ENCODE assay signal across 20 cellular contexts in genomic region chr20:37205130-37205529, GRCh38. TPM values are rescaled to one million over a fixed set of nuclear protein-coding genes. Genes with fewer than 3 reads are reported as not detected.
DNase-seq lines count a peak whose midpoint lies in the region; ATAC-seq, FAIRE-seq and TF ChIP-seq lines count a peak whose summit lies in the region.
"Had no signal": no experiment of that assay in that cellular context is flagged by ENCODE, and none has a peak within 500 bp of the region (broad histone marks: within the 10 kb centered on the region; RNA-seq: fewer than 3 reads in every experiment).

No MANE protein-coding gene starts in this region.

- H3K27ac ChIP-seq in HepG2 (ENCODE audit: extremely low read length, insufficient read depth, low read length) (no peak overlapping the region), right lobe of liver (no peak overlapping the region), ectodermal cell (ENCODE audit: insufficient read depth, low read depth, low read length, poor library complexity, severe bottlenecking) (peak overlapping the region; percentile 2)
- H3K27ac ChIP-seq: BLaER1 treated with 17β-estradiol and CSF1 and Interleukin-3, amounts not matched to agents 10 nM and 100 nM; GM23248 had no signal

- POLR2A ChIA-PET in HepG2 (lab: Yijun Ruan, JAX) = no interaction called here

- ATAC-seq in HepG2 (no peak), right lobe of liver (no peak), HG03354 (IDR thresholded peaks at IDR 0.05; ENCODE audit: poor library complexity, severe bottlenecking, unreplicated experiment) (no peak)

- no peak overlapping the region for H3K9ac ChIP-seq in HepG2 (ENCODE audit: insufficient read depth, low read depth, low read length)
- H3K9ac ChIP-seq: BLaER1 treated with 17β-estradiol and CSF1 and Interleukin-3, amounts not matched to agents 10 nM and 100 nM; GM23248 had no signal

- H3K36me3 ChIP-seq in HepG2 (replicated peaks in 1 of 2; ENCODE audit: control insufficient read depth in 1 of 2, insufficient read depth in 2 of 2, low read length in 2 of 2) = peaks cover 56 to 97% of the 10 kb centered on the region in 2 experiments
- peaks cover 0 to 93% (median 45%) of the 10 kb centered on the region in 4 donors for H3K36me3 ChIP-seq in right lobe of liver
- peaks cover 27% of the 10 kb centered on the region for H3K36me3 ChIP-seq in ectodermal cell (ENCODE audit: control insufficient read depth, insufficient read depth, low read length)

- TF ChIP-seq CTCF in HepG2 (CRISPR knock-in tag; IDR thresholded peaks at IDR 0.05) (no peak), right lobe of liver (IDR thresholded peaks at IDR 0.05) (no peak)

- H3K9me3 ChIP-seq in HepG2 (ENCODE audit: low read length) (no peaks in the 10 kb centered on the region), right lobe of liver (no peaks in the 10 kb centered on the region), ectodermal cell (ENCODE audit: control insufficient read depth, low read length) (no peaks in the 10 kb centered on the region)
- H3K9me3 ChIP-seq: BLaER1 treated with 17β-estradiol and CSF1 and Interleukin-3, amounts not matched to agents 10 nM and 100 nM had no signal

- BruUV-seq in HepG2 (replicated peaks; lab: Mats Ljungman, UMichigan) = no TSS peak

- CTCF ChIA-PET in HepG2 (lab: Yijun Ruan, JAX; ENCODE audit: low intra/inter-chr PET ratio, low total read pairs) = interaction anchor here (3.8 kb wide), 1 partner anchor 329 kb away, joined by 40 read pairs; no protein-coding TSS in a partner anchor

- no peak for TF ChIP-seq POLR2A in HepG2 (IDR thresholded peaks at IDR 0.05; ENCODE audit: insufficient read depth in 1 of 2, low read depth in 2 of 2, low read length in 2 of 2)
- no peak for TF ChIP-seq POLR2A in right lobe of liver (IDR thresholded peaks at IDR 0.05)

- no peaks in the 10 kb centered on the region for H3K4me1 ChIP-seq in HepG2 (ENCODE audit: insufficient read depth, low read length)
- H3K4me1 ChIP-seq in right lobe of liver = peaks cover 0 to 4% (median 0%) of the 10 kb centered on the region in 4 donors
- peaks cover 16% of the 10 kb centered on the region for H3K4me1 ChIP-seq in ectodermal cell (ENCODE audit: control insufficient read depth, insufficient read depth, low read length)
- H3K4me1 ChIP-seq: BLaER1 treated with 17β-estradiol and CSF1 and Interleukin-3, amounts not matched to agents 10 nM and 100 nM had no signal

- no peak overlapping the region for H2AFZ ChIP-seq in HepG2 (ENCODE audit: low read length)
- H2AFZ ChIP-seq: GM23248 had no signal

- no peak for TF ChIP-seq EP300 in HepG2 (IDR thresholded peaks at IDR 0.05; ENCODE audit: low read depth in 2 of 2, low read length in 2 of 2)
- no peak for TF ChIP-seq EP300 in HepG2 (CRISPR knock-in tag; IDR thresholded peaks at IDR 0.05; ENCODE audit: borderline replicate concordance)

- H3K4me2 ChIP-seq in HepG2 (ENCODE audit: low read depth, low read length) = no peak overlapping the region
- H3K4me2 ChIP-seq: BLaER1 treated with 17β-estradiol and CSF1 and Interleukin-3, amounts not matched to agents 10 nM and 100 nM had no signal

- DNase-seq in HepG2 (ENCODE audit: low spot score) (no peak), right lobe of liver (no peak), renal cortical epithelial cell (ENCODE audit: low read depth) (peak; percentile 17), NCI-H2107 (lab: John Stamatoyannopoulos, UW) (no peak)
- no peak for DNase-seq in central memory CD4-positive, alpha-beta T cell
- DNase-seq: CD8-positive, alpha-beta memory T cell; DMS79 treated with DMSO at 0.1 percent for 48 hours; GM23248; NCI-H2171; NCI-H446; NK-92 treated with Interleukin-12 subunit alpha and Interleukin-12 subunit beta, amount 100 ng/mL, for 24 hours; SHP77 treated with DMSO at 0.1 percent for 48 hours had no signal

- intact Hi-C loops in HepG2 (cut with micrococcal nuclease; ENCODE audit: unreplicated experiment) (no loop called here), right lobe of liver (cut with DNase I) (no loop called here)

- TF ChIP-seq RAD21 in HepG2 (CRISPR knock-in tag; IDR thresholded peaks at IDR 0.05) = no peak

- no peak overlapping the region for H3K4me3 ChIP-seq in HepG2 (replicated peaks in 1 of 3; ENCODE audit: insufficient read depth in 1 of 3, low read depth in 2 of 3, low read length in 3 of 3)
- H3K4me3 ChIP-seq in right lobe of liver = no peak overlapping the region
- no peak overlapping the region for H3K4me3 ChIP-seq in ectodermal cell (ENCODE audit: insufficient read depth, low read depth, low read length)
- H3K4me3 ChIP-seq: BLaER1 treated with 17β-estradiol and CSF1 and Interleukin-3, amounts not matched to agents 10 nM and 100 nM; GM23248 had no signal

- in situ Hi-C loops in HepG2 (cut with HindIII; ENCODE audit: extremely low pct_ligation_motif_present, low pct_unique_long_range_greater_than_20kb) = no loop called here

- no peak for FAIRE-seq in HepG2 (lab: Jason Lieb, UNC)
- FAIRE-seq: A204.1 had no signal

- H4K20me1 ChIP-seq in HepG2 (ENCODE audit: insufficient read depth, low read length) = peaks cover 16% of the 10 kb centered on the region; the same call in 1 of the 2 replicates

- 96% methylated on average over 6 of the region's 6 CpGs for WGBS in HepG2 (ENCODE audit: low lambda C conversion rate)
- WGBS in right lobe of liver (ENCODE audit: insufficient coverage, low coverage, low lambda C conversion rate, missing lambda C conversion rate) = 66% methylated on average over 5 of the region's 6 CpGs
- WGBS in ectodermal cell, 2 experiments = 70 to 74% methylated on average over 5 to 6 of the region's 6 CpGs

- peaks cover 10% of the 10 kb centered on the region for H3K79me2 ChIP-seq in HepG2 (ENCODE audit: insufficient read depth, low read length)

- H3K27me3 ChIP-seq in HepG2 (ENCODE audit: control insufficient read depth in 1 of 2, insufficient read depth in 2 of 2, low read length in 2 of 2) (no peaks in the 10 kb centered on the region), right lobe of liver (no peaks in the 10 kb centered on the region), ectodermal cell (ENCODE audit: control insufficient read depth, insufficient read depth, low read length, poor library complexity, severe bottlenecking) (no peaks in the 10 kb centered on the region)
- H3K27me3 ChIP-seq: BLaER1 treated with 17β-estradiol and CSF1 and Interleukin-3, amounts not matched to agents 10 nM and 100 nM had no signal

RNA-seq across cellular contexts. Expression of gene MROH8, which starts 25.8 kb away (rescaled TPM):
- total RNA-seq in HepG2 (2016; rRNA removed; fragmentation: Illumina TruSeq; extraction: Trizol) (5.5 and 6.1 TPM in 2 replicates), right lobe of liver (1 to 10 TPM; 1.1 to 5.2 (median 2.2) TPM), renal cortical epithelial cell (1.1 and 1.2 TPM in 2 replicates)
- 3.0 TPM in 2 replicates for total RNA-seq in HepG2 (2016; cell fraction: cytosol; rRNA removed; fragmentation: Illumina TruSeq; extraction: Trizol; ENCODE audit: low read depth)
- total RNA-seq in HepG2 (2016; cell fraction: insoluble cytoplasmic fraction; rRNA removed; fragmentation: Illumina TruSeq; extraction: Trizol) = 5.5 TPM in 2 replicates
- total RNA-seq in HepG2 (2016; cell fraction: membrane; rRNA removed; fragmentation: Illumina TruSeq; extraction: Trizol) = 3.6 and 4.2 TPM in 2 replicates
- 5.8 and 6.6 TPM in 2 replicates for total RNA-seq in HepG2 (2016; cell fraction: nucleus; rRNA removed; fragmentation: Illumina TruSeq; extraction: Trizol)
- 2.6 and 3.1 TPM in 2 replicates for polyA plus RNA-seq in HepG2 (2011; rRNA removed)
- 2.7 and 3.2 TPM in 2 replicates for polyA plus RNA-seq in HepG2 (2011; cell fraction: cytosol; rRNA removed)
- 4.4 and 5.1 TPM in 2 replicates for polyA plus RNA-seq in HepG2 (2011; cell fraction: nucleus; rRNA removed)
- polyA plus RNA-seq in HepG2 (2012) = 4.1 and 4.8 TPM in 2 replicates
- 1.9 and 2.2 TPM in 2 replicates for polyA plus RNA-seq in HepG2 (2016; cell fraction: cytosol; fragmentation: Illumina TruSeq; extraction: Trizol; ENCODE audit: low read depth)
- polyA plus RNA-seq in HepG2 (2016; cell fraction: insoluble cytoplasmic fraction; fragmentation: Illumina TruSeq; extraction: Trizol; ENCODE audit: low read depth) = 5.6 and 6.7 TPM in 2 replicates
- polyA plus RNA-seq in HepG2 (2016; cell fraction: membrane; fragmentation: Illumina TruSeq; extraction: Trizol; ENCODE audit: low read depth) = 3.7 and 4.5 TPM in 2 replicates
- polyA plus RNA-seq in HepG2 (2016; cell fraction: nucleus; fragmentation: Illumina TruSeq; extraction: Trizol; ENCODE audit: insufficient read depth, low read depth) = 5.9 and 6.7 TPM in 2 replicates
- polyA minus RNA-seq in HepG2 (2011; rRNA and poly(A)+ RNA removed; ENCODE audit: low replicate concordance) = 0.77 and 2.5 TPM in 2 replicates
- polyA minus RNA-seq in HepG2 (2011; cell fraction: cytosol; rRNA and poly(A)+ RNA removed) = 0.62 and 1.6 TPM in 2 replicates
- 7.2 and 10.6 TPM in 2 replicates for polyA minus RNA-seq in HepG2 (2011; cell fraction: nucleus; rRNA and poly(A)+ RNA removed)
- 3.3 TPM for polyA plus RNA-seq in ectodermal cell (2013, experiment 1 of 4)
- polyA plus RNA-seq in ectodermal cell (2013, experiment 2 of 4) = 2.9 TPM
- polyA plus RNA-seq in ectodermal cell (2013, experiment 3 of 4) = 2.8 TPM
- 3.6 TPM for polyA plus RNA-seq in ectodermal cell (2013, experiment 4 of 4)
- total RNA-seq: HT-29 had no signal

RNA-seq across cellular contexts. Expression of gene RPN2, which starts 26.0 kb away (rescaled TPM):
- 284 and 587 TPM in 2 replicates for total RNA-seq in HepG2 (2016; rRNA removed; fragmentation: Illumina TruSeq; extraction: Trizol)
- total RNA-seq in HepG2 (2016; cell fraction: cytosol; rRNA removed; fragmentation: Illumina TruSeq; extraction: Trizol; ENCODE audit: low read depth) = 65.3 and 71.8 TPM in 2 replicates
- 271 and 578 TPM in 2 replicates for total RNA-seq in HepG2 (2016; cell fraction: insoluble cytoplasmic fraction; rRNA removed; fragmentation: Illumina TruSeq; extraction: Trizol)
- 95.8 and 99.1 TPM in 2 replicates for total RNA-seq in HepG2 (2016; cell fraction: membrane; rRNA removed; fragmentation: Illumina TruSeq; extraction: Trizol)
- 514 and 600 TPM in 2 replicates for total RNA-seq in HepG2 (2016; cell fraction: nucleus; rRNA removed; fragmentation: Illumina TruSeq; extraction: Trizol)
- polyA plus RNA-seq in HepG2 (2011; rRNA removed) = 1,560 and 1,818 TPM in 2 replicates
- polyA plus RNA-seq in HepG2 (2011; cell fraction: cytosol; rRNA removed) = 1,385 TPM in 2 replicates
- 528 and 556 TPM in 2 replicates for polyA plus RNA-seq in HepG2 (2011; cell fraction: nucleus; rRNA removed)
- 566 and 592 TPM in 2 replicates for polyA plus RNA-seq in HepG2 (2012)
- 52.7 and 53.5 TPM in 2 replicates for polyA plus RNA-seq in HepG2 (2016; cell fraction: cytosol; fragmentation: Illumina TruSeq; extraction: Trizol; ENCODE audit: low read depth)
- 324 and 345 TPM in 2 replicates for polyA plus RNA-seq in HepG2 (2016; cell fraction: insoluble cytoplasmic fraction; fragmentation: Illumina TruSeq; extraction: Trizol; ENCODE audit: low read depth)
- polyA plus RNA-seq in HepG2 (2016; cell fraction: membrane; fragmentation: Illumina TruSeq; extraction: Trizol; ENCODE audit: low read depth) = 79.9 and 84.4 TPM in 2 replicates
- polyA plus RNA-seq in HepG2 (2016; cell fraction: nucleus; fragmentation: Illumina TruSeq; extraction: Trizol; ENCODE audit: insufficient read depth, low read depth) = 808 and 883 TPM in 2 replicates
- polyA minus RNA-seq in HepG2 (2011; rRNA and poly(A)+ RNA removed; ENCODE audit: low replicate concordance) = 817 and 1,556 TPM in 2 replicates
- polyA minus RNA-seq in HepG2 (2011; cell fraction: cytosol; rRNA and poly(A)+ RNA removed) = 735 and 849 TPM in 2 replicates
- polyA minus RNA-seq in HepG2 (2011; cell fraction: nucleus; rRNA and poly(A)+ RNA removed) = 241 and 296 TPM in 2 replicates
- 100 to 1,000 TPM in 5 of 6 experiments, 10 to 100 TPM in 1; 91.7 to 188 (median 148) TPM for total RNA-seq in right lobe of liver
- polyA plus RNA-seq in ectodermal cell (2013, experiment 1 of 4) = 273 TPM
- polyA plus RNA-seq in ectodermal cell (2013, experiment 2 of 4) = 269 TPM
- 225 TPM for polyA plus RNA-seq in ectodermal cell (2013, experiment 3 of 4)
- polyA plus RNA-seq in ectodermal cell (2013, experiment 4 of 4) = 233 TPM
- 180 and 272 TPM in 2 replicates for total RNA-seq in renal cortical epithelial cell

RNA-seq across cellular contexts. Expression of gene GHRH, which starts 56.5 kb away (rescaled TPM):
- total RNA-seq in HepG2 (2016; rRNA removed; fragmentation: Illumina TruSeq; extraction: Trizol) (not detected in 2 replicates), right lobe of liver (not detected), renal cortical epithelial cell (not detected in 2 replicates)
- total RNA-seq in HepG2 (2016; cell fraction: cytosol; rRNA removed; fragmentation: Illumina TruSeq; extraction: Trizol; ENCODE audit: low read depth) = not detected in 2 replicates
- total RNA-seq in HepG2 (2016; cell fraction: insoluble cytoplasmic fraction; rRNA removed; fragmentation: Illumina TruSeq; extraction: Trizol) = not detected in 2 replicates
- not detected in 2 replicates for total RNA-seq in HepG2 (2016; cell fraction: membrane; rRNA removed; fragmentation: Illumina TruSeq; extraction: Trizol)
- total RNA-seq in HepG2 (2016; cell fraction: nucleus; rRNA removed; fragmentation: Illumina TruSeq; extraction: Trizol) = not detected in 2 replicates
- polyA plus RNA-seq in HepG2 (2011; rRNA removed) = not detected in 2 replicates
- polyA plus RNA-seq in HepG2 (2011; cell fraction: cytosol; rRNA removed) = not detected in 2 replicates
- polyA plus RNA-seq in HepG2 (2011; cell fraction: nucleus; rRNA removed) = not detected in 2 replicates
- polyA plus RNA-seq in HepG2 (2012) = not detected in 2 replicates
- not detected in 2 replicates for polyA plus RNA-seq in HepG2 (2016; cell fraction: cytosol; fragmentation: Illumina TruSeq; extraction: Trizol; ENCODE audit: low read depth)
- not detected in 2 replicates for polyA plus RNA-seq in HepG2 (2016; cell fraction: insoluble cytoplasmic fraction; fragmentation: Illumina TruSeq; extraction: Trizol; ENCODE audit: low read depth)
- not detected in 2 replicates for polyA plus RNA-seq in HepG2 (2016; cell fraction: membrane; fragmentation: Illumina TruSeq; extraction: Trizol; ENCODE audit: low read depth)
- not detected in 2 replicates for polyA plus RNA-seq in HepG2 (2016; cell fraction: nucleus; fragmentation: Illumina TruSeq; extraction: Trizol; ENCODE audit: insufficient read depth, low read depth)
- polyA minus RNA-seq in HepG2 (2011; rRNA and poly(A)+ RNA removed; ENCODE audit: low replicate concordance) = not detected in 2 replicates
- polyA minus RNA-seq in HepG2 (2011; cell fraction: cytosol; rRNA and poly(A)+ RNA removed) = not detected in 2 replicates
- polyA minus RNA-seq in HepG2 (2011; cell fraction: nucleus; rRNA and poly(A)+ RNA removed) = not detected in 2 replicates
- not detected for polyA plus RNA-seq in ectodermal cell (2013, experiment 1 of 4)
- polyA plus RNA-seq in ectodermal cell (2013, experiment 2 of 4) = 0.53 TPM
- polyA plus RNA-seq in ectodermal cell (2013, experiment 3 of 4) = not detected
- polyA plus RNA-seq in ectodermal cell (2013, experiment 4 of 4) = 0.49 TPM
- total RNA-seq: CD8-positive, alpha-beta memory T cell; G401; GM23248; HT-29; OCI-LY7; RPMI7951 had no signal
- polyA plus RNA-seq: CD8-positive, alpha-beta memory T cell; GM23248 had no signal
